ENCODE assay signal across 10 cellular contexts in genomic region chr9:35904966-35905781, GRCh38. TPM values are rescaled to one million over a fixed set of nuclear protein-coding genes. Genes with fewer than 3 reads are reported as not detected.
A peak's percentile ranks its signal among the peaks of the same experiment; 100 is the strongest.
DNase-seq lines count a peak whose midpoint lies in the region; ATAC-seq and TF ChIP-seq lines count a peak whose summit lies in the region.
"Had no signal": no experiment of that assay in that cellular context is flagged by ENCODE, and none has a peak within 500 bp of the region (broad histone marks: within the 10 kb centered on the region; RNA-seq: fewer than 3 reads in every experiment).

No MANE protein-coding gene starts in this region.

- H3K27ac Mint-ChIP-seq in activated CD4-positive, alpha-beta memory T cell treated with anti-CD3 and anti-CD28 coated beads, Interleukin-2, amount 10 ng/mL, durations not matched to agents 7 days and 5 days: no peak overlapping the region

- H3K27me3 ChIP-seq in SJCRH30: no peaks in the 10 kb centered on the region
- no peaks in the 10 kb centered on the region for H3K27me3 ChIP-seq in fibroblast of lung (ENCODE audit: control insufficient read depth, insufficient read depth, low read length)
- no peaks in the 10 kb centered on the region for H3K27me3 ChIP-seq in psoas muscle (ENCODE audit: insufficient read depth in 3 of 3, low read length in 2 of 3)
- no peaks in the 10 kb centered on the region for H3K27me3 ChIP-seq in A673 (replicated peaks; ENCODE audit: insufficient read depth, low read depth, low read length, poor library complexity)

- H3K79me2 ChIP-seq in fibroblast of lung (ENCODE audit: control insufficient read depth, insufficient read depth, low read length): no peaks in the 10 kb centered on the region

- H3K27me3 Mint-ChIP-seq in activated CD4-positive, alpha-beta memory T cell treated with anti-CD3 and anti-CD28 coated beads, Interleukin-2, amount 10 ng/mL, durations not matched to agents 7 days and 5 days: peaks cover 8% of the 10 kb centered on the region

- intact Hi-C loops in psoas muscle (cut with DNase I) (loop anchor here (5.0 kb wide), 3 partner anchors 42 to 117 kb away; no protein-coding TSS in a partner anchor), A673 (cut with micrococcal nuclease; ENCODE audit: unreplicated experiment) (loop anchor here (5.0 kb wide), 2 partner anchors 42 to 117 kb away; no protein-coding TSS in a partner anchor)

- H3K9me3 ChIP-seq in SJCRH30 (replicated peaks) (no peaks in the 10 kb centered on the region), fibroblast of lung (ENCODE audit: control insufficient read depth, insufficient read depth, low read depth, low read length) (no peaks in the 10 kb centered on the region), psoas muscle (no peaks in the 10 kb centered on the region), A673 (ENCODE audit: low read depth, low read length, poor library complexity, severe bottlenecking) (no peaks in the 10 kb centered on the region)

- H3K4me3 ChIP-seq in SJCRH30 (no peak overlapping the region), fibroblast of lung (replicated peaks in 1 of 4; ENCODE audit: control extremely low read depth in 1 of 4, insufficient read depth in 1 of 4, low read depth in 3 of 4, low read length in 4 of 4) (no peak overlapping the region), psoas muscle (no peak overlapping the region), A673 (ENCODE audit: low read depth, low read length, poor library complexity, severe bottlenecking) (no peak overlapping the region)
- H3K4me3 ChIP-seq: cardiac muscle cell had no signal

- H3K4me1 ChIP-seq in SJCRH30: peaks cover 50% of the 10 kb centered on the region
- H3K4me1 ChIP-seq in fibroblast of lung (ENCODE audit: control insufficient read depth, extremely low read depth, insufficient read depth, low read length): peaks cover 45% of the 10 kb centered on the region
- H3K4me1 ChIP-seq in psoas muscle: peaks cover 28% of the 10 kb centered on the region
- peaks cover 40% of the 10 kb centered on the region for H3K4me1 ChIP-seq in A673 (ENCODE audit: insufficient read depth, low read length, poor library complexity, severe bottlenecking)

- H3K27ac ChIP-seq in SJCRH30 (peak overlapping the region; percentile 16), fibroblast of lung (ENCODE audit: insufficient read depth, low read length) (peak overlapping the region; percentile 95), psoas muscle (peak overlapping the region; percentile 80), A673 (ENCODE audit: low read depth, low read length, poor library complexity, severe bottlenecking) (no peak overlapping the region)

- H3K4me1 Mint-ChIP-seq in activated CD4-positive, alpha-beta memory T cell treated with anti-CD3 and anti-CD28 coated beads, Interleukin-2, amount 10 ng/mL, durations not matched to agents 7 days and 5 days: peaks cover 28% of the 10 kb centered on the region

- BruUV-seq in A673 (replicated peaks; lab: Mats Ljungman, UMichigan): no TSS peak

- H3K36me3 Mint-ChIP-seq in activated CD4-positive, alpha-beta memory T cell treated with anti-CD3 and anti-CD28 coated beads, Interleukin-2, amount 10 ng/mL, durations not matched to agents 7 days and 5 days (ENCODE audit: low read depth): no peaks in the 10 kb centered on the region

- no peak for ATAC-seq in psoas muscle

- CTCF ChIA-PET in activated CD4-positive, alpha-beta memory T cell treated with anti-CD3 and anti-CD28 coated beads, Interleukin-2, amount 10 ng/mL, durations not matched to agents 7 days and 5 days (lab: Charles Lee): interaction anchor here (1.4 to 6.1 kb wide), 2 partner anchors 41 to 197 kb away, joined by 3 to 56 read pairs; no protein-coding TSS in a partner anchor
- CTCF ChIA-PET in A673 (lab: Charles Lee): interaction anchor here (0.7 to 0.8 kb wide), 2 partner anchors 23 to 40 kb away, joined by 3 to 4 read pairs; no protein-coding TSS in a partner anchor

- H3K4me3 Mint-ChIP-seq in activated CD4-positive, alpha-beta memory T cell treated with anti-CD3 and anti-CD28 coated beads, Interleukin-2, amount 10 ng/mL, durations not matched to agents 7 days and 5 days: no peak overlapping the region

- 56 to 69% (median 61%) methylated on average over 10 of the region's 10 CpGs for WGBS in psoas muscle, 3 donors

- POLR2A ChIA-PET in activated CD4-positive, alpha-beta memory T cell treated with anti-CD3 and anti-CD28 coated beads, Interleukin-2, amount 10 ng/mL, durations not matched to agents 7 days and 5 days (lab: Charles Lee): no interaction called here
- POLR2A ChIA-PET in A673 (lab: Charles Lee; ENCODE audit: low non-redundant PET): no interaction called here

- peak overlapping the region; percentile 80 for H3K4me2 ChIP-seq in fibroblast of lung (ENCODE audit: extremely low read depth, insufficient read depth, low read length)

- H3K9ac ChIP-seq in fibroblast of lung (ENCODE audit: insufficient read depth, low read length): no peak overlapping the region

- H4K20me1 ChIP-seq in fibroblast of lung (ENCODE audit: control insufficient read depth, extremely low read depth, insufficient read depth, low read length): no peaks in the 10 kb centered on the region

- H3K9me3 Mint-ChIP-seq in activated CD4-positive, alpha-beta memory T cell treated with anti-CD3 and anti-CD28 coated beads, Interleukin-2, amount 10 ng/mL, durations not matched to agents 7 days and 5 days: no peaks in the 10 kb centered on the region

- TF ChIP-seq CTCF in fibroblast of lung (conservative IDR thresholded peaks at IDR 0.05 in 1 of 2, IDR thresholded peaks at IDR 0.05 in 1 of 2; ENCODE audit: low read depth in 1 of 2, low read length in 2 of 2) (no peak), psoas muscle (IDR thresholded peaks at IDR 0.05) (no peak), A673 (conservative IDR thresholded peaks at IDR 0.05; ENCODE audit: low read depth, low read length) (no peak)

- H3K36me3 ChIP-seq in SJCRH30: no peaks in the 10 kb centered on the region
- no peaks in the 10 kb centered on the region for H3K36me3 ChIP-seq in fibroblast of lung (ENCODE audit: control insufficient read depth, insufficient read depth, low read length)
- H3K36me3 ChIP-seq in psoas muscle (ENCODE audit: insufficient read depth in 1 of 2, low read depth in 1 of 2): no peaks in the 10 kb centered on the region
- H3K36me3 ChIP-seq in A673 (ENCODE audit: insufficient read depth, low read length, poor library complexity, severe bottlenecking): no peaks in the 10 kb centered on the region
- H3K36me3 ChIP-seq: cardiac muscle cell had no signal

- H2AFZ ChIP-seq in fibroblast of lung (ENCODE audit: low read length): peak overlapping the region; percentile 43

- DNase-seq in AG08396 (ENCODE audit: low spot score): peak; percentile 56
- peak; percentile 61 to 69 for DNase-seq in SJCRH30
- peak in 1 of 2 donors; percentile 65 for DNase-seq in fibroblast of lung (ENCODE audit: low read depth in 2 of 2)
- DNase-seq in psoas muscle: no peak
- DNase-seq in activated CD4-positive, alpha-beta memory T cell treated with anti-CD3 and anti-CD28 coated beads, Interleukin-2, amount 10 ng/mL, durations not matched to agents 7 days and 5 days: no peak
- DNase-seq in effector CD8-positive, alpha-beta T cell (lab: John Stamatoyannopoulos, UW): no peak
- no peak for DNase-seq in activated CD8-positive, alpha-beta memory T cell treated with anti-CD3 and anti-CD28 coated beads for 24 hours
- DNase-seq in A673 (ENCODE audit: low spot score): no peak

RNA-seq across cellular contexts. Expression of gene HRCT1, which starts 0.8 kb away (rescaled TPM):
- 0.48 TPM in 1 of 2 replicates, not detected in the other for total RNA-seq in SJCRH30 (2014; rRNA removed; shearing (Covaris generic))
- total RNA-seq in fibroblast of lung (0.26 and 1.2 TPM in 2 replicates), psoas muscle (1 to 10 TPM in 3 of 4 donors, under 1 TPM in 1; 0.95 to 4.9 (median 3.0) TPM), A673 (2021) (0.33 TPM in 1 of 2 replicates, not detected in the other)
- polyA plus RNA-seq in fibroblast of lung (3.1 and 3.3 TPM in 2 replicates), psoas muscle (1 to 10 TPM in 2 of 3 donors, under 1 TPM in 1; 0.59 to 5.4 (median 1.6) TPM)
- polyA plus RNA-seq in fibroblast of lung (2012): 5.9 and 6.3 TPM in 2 replicates
- polyA minus RNA-seq in fibroblast of lung (ENCODE audit: low replicate concordance): 5.4 and 6.0 TPM in 2 replicates
- total RNA-seq in activated CD4-positive, alpha-beta memory T cell treated with anti-CD3 and anti-CD28 coated beads, Interleukin-2, amount 10 ng/mL, durations not matched to agents 7 days and 5 days: not detected
- total RNA-seq: cardiac muscle cell had no signal
- polyA plus RNA-seq: cardiac muscle cell had no signal

RNA-seq across cellular contexts. Expression of gene SPAAR, which starts 4.1 kb away (rescaled TPM):
- 0.12 and 0.18 TPM in 2 replicates for total RNA-seq in SJCRH30 (2014; rRNA removed; shearing (Covaris generic))
- under 0.01 and 0.17 TPM in 2 replicates for total RNA-seq in fibroblast of lung
- polyA plus RNA-seq in fibroblast of lung: 0.34 and 0.41 TPM in 2 replicates
- 0.37 and 0.48 TPM in 2 replicates for polyA plus RNA-seq in fibroblast of lung (2012)
- polyA minus RNA-seq in fibroblast of lung (ENCODE audit: low replicate concordance): not detected in 2 replicates
- 1 to 10 TPM; 2.5 to 4.6 (median 4.0) TPM for total RNA-seq in psoas muscle
- polyA plus RNA-seq in psoas muscle: 1 to 10 TPM; 3.2 to 3.9 (median 3.6) TPM
- not detected for total RNA-seq in activated CD4-positive, alpha-beta memory T cell treated with anti-CD3 and anti-CD28 coated beads, Interleukin-2, amount 10 ng/mL, durations not matched to agents 7 days and 5 days
- total RNA-seq in A673 (2021): 0.37 TPM in 1 of 2 replicates, not detected in the other

RNA-seq across cellular contexts. Expression of gene OR13J1, which starts 35.0 kb away (rescaled TPM):
- not detected in 2 replicates for total RNA-seq in SJCRH30 (2014; rRNA removed; shearing (Covaris generic))
- not detected in 2 replicates for total RNA-seq in fibroblast of lung
- polyA plus RNA-seq in fibroblast of lung: not detected in 2 replicates
- not detected in 2 replicates for polyA plus RNA-seq in fibroblast of lung (2012)
- not detected in 2 replicates for polyA minus RNA-seq in fibroblast of lung (ENCODE audit: low replicate concordance)
- total RNA-seq in psoas muscle: not detected
- not detected for polyA plus RNA-seq in psoas muscle
- total RNA-seq in activated CD4-positive, alpha-beta memory T cell treated with anti-CD3 and anti-CD28 coated beads, Interleukin-2, amount 10 ng/mL, durations not matched to agents 7 days and 5 days: not detected
- not detected in 2 replicates for total RNA-seq in A673 (2021)
- total RNA-seq: cardiac muscle cell, left lobe of liver had no signal
- polyA plus RNA-seq: cardiac muscle cell had no signal

RNA-seq across cellular contexts. Expression of gene OR2S2, which starts 52.8 kb away (rescaled TPM):
- not detected in 2 replicates for total RNA-seq in SJCRH30 (2014; rRNA removed; shearing (Covaris generic))
- total RNA-seq in fibroblast of lung: 0.17 TPM in 1 of 2 replicates, not detected in the other
- 0.17 and 0.18 TPM in 2 replicates for polyA plus RNA-seq in fibroblast of lung
- not detected in 2 replicates for polyA plus RNA-seq in fibroblast of lung (2012)
- not detected in 2 replicates for polyA minus RNA-seq in fibroblast of lung (ENCODE audit: low replicate concordance)
- not detected for total RNA-seq in psoas muscle
- not detected for polyA plus RNA-seq in psoas muscle
- not detected for total RNA-seq in activated CD4-positive, alpha-beta memory T cell treated with anti-CD3 and anti-CD28 coated beads, Interleukin-2, amount 10 ng/mL, durations not matched to agents 7 days and 5 days
- not detected in 2 replicates for total RNA-seq in A673 (2021)
- total RNA-seq: cardiac muscle cell, left lobe of liver had no signal
- polyA plus RNA-seq: cardiac muscle cell had no signal

Comparison
In these comparisons a context has a peak if more than half of its experiments do, and no peak if none do; other contexts are left out.
1. DNase-seq: peak in AG08396 (single experiment) and SJCRH30 (2 of 2); none in psoas muscle (0 of 2), activated CD4-positive, alpha-beta memory T cell treated with anti-CD3 and anti-CD28 coated beads, Interleukin-2, amount 10 ng/mL, durations not matched to agents 7 days and 5 days (single experiment), effector CD8-positive, alpha-beta T cell (single experiment), activated CD8-positive, alpha-beta memory T cell treated with anti-CD3 and anti-CD28 coated beads for 24 hours (single experiment) and A673 (single experiment).